In the genomic region with DNA sequence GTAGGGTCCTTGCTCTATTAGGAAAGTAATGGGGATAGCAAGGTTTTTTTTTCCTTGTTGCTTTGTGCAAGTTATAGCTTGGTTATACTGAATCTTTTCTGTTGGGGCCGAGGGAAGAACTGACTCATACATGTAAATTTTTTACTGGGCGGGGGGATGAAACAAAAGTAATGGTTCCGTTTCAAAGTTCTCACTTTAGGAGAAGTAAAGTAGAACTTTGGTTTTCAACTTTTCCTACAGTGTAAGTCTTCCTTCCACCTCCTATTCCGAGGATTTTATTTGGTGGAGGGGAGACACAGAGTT, we compare ENCODE assay signal across 8 cellular contexts. TPM values are rescaled to one million over a fixed set of nuclear protein-coding genes. Genes with fewer than 3 reads are reported as not detected.
DNase-seq lines count a peak whose midpoint lies in the region; ATAC-seq and TF ChIP-seq lines count a peak whose summit lies in the region.

No MANE protein-coding gene starts in this region.

- H3K27ac ChIP-seq in esophagus squamous epithelium = peak overlapping the region; percentile 93 to 99 (median 97)
- H3K27ac ChIP-seq in psoas muscle = peak overlapping the region; percentile 97

- WGBS in esophagus squamous epithelium, 2 donors = 0 to 5% methylated on average over 4 of the region's 4 CpGs
- WGBS in psoas muscle, 3 donors = 8 to 14% (median 8%) methylated on average over 4 of the region's 4 CpGs

- peaks cover 0 to 7% (median 0%) of the 10 kb centered on the region in 3 donors for H3K36me3 ChIP-seq in esophagus squamous epithelium
- no peaks in the 10 kb centered on the region for H3K36me3 ChIP-seq in psoas muscle (ENCODE audit: insufficient read depth in 1 of 2, low read depth in 1 of 2)

- peak in 1 of 4 donors; percentile 38 for TF ChIP-seq POLR2A in esophagus squamous epithelium (IDR thresholded peaks at IDR 0.05)

- H3K4me1 ChIP-seq in esophagus squamous epithelium (peaks cover 0 to 45% (median 0%) of the 10 kb centered on the region in 3 donors), psoas muscle (peaks cover 20% of the 10 kb centered on the region)

- TF ChIP-seq CTCF in GM12865 (IDR thresholded peaks at IDR 0.05; ENCODE audit: insufficient read depth, low read depth, low read length, missing control alignments) = no peak
- no peak for TF ChIP-seq CTCF in esophagus squamous epithelium (IDR thresholded peaks at IDR 0.05)
- TF ChIP-seq CTCF in psoas muscle (IDR thresholded peaks at IDR 0.05) = no peak

- intact Hi-C loops in esophagus squamous epithelium (cut with DNase I) = no loop called here
- intact Hi-C loops in psoas muscle (cut with DNase I) = loop anchor here in 1 of 2 donors (5.0 kb wide), 1 partner anchor 127 kb away; a partner anchor contains a TSS

- peak; percentile 35 for ATAC-seq in HG03135 (IDR thresholded peaks at IDR 0.05; ENCODE audit: unreplicated experiment)
- ATAC-seq in psoas muscle = no peak
- no peak for ATAC-seq in GM21717 (IDR thresholded peaks at IDR 0.05; ENCODE audit: unreplicated experiment)

- no peaks in the 10 kb centered on the region for H3K27me3 ChIP-seq in esophagus squamous epithelium
- H3K27me3 ChIP-seq in psoas muscle (ENCODE audit: insufficient read depth in 3 of 3, low read length in 2 of 3) = no peaks in the 10 kb centered on the region

- H3K9me3 ChIP-seq in esophagus squamous epithelium = no peaks in the 10 kb centered on the region
- H3K9me3 ChIP-seq in psoas muscle = no peaks in the 10 kb centered on the region

- DNase-seq in GM12865 (ENCODE audit: low read depth) (peak; percentile 76), esophagus squamous epithelium (lab: John Stamatoyannopoulos, UW) (no peak), psoas muscle (no peak), NCI-H2029 treated with DMSO at 0.1 percent for 48 hours (lab: John Stamatoyannopoulos, UW) (no peak), occipital lobe (lab: John Stamatoyannopoulos, UW) (no peak)
- DNase-seq in activated CD4-positive, alpha-beta T cell treated with anti-CD3 and anti-CD28 coated beads for 4 hours = peak; percentile 38 to 60

- H3K4me3 ChIP-seq in GM12865 (ENCODE audit: low read depth, low read length) (peak overlapping the region; percentile 63), esophagus squamous epithelium (peak overlapping the region; percentile 82 to 97 (median 91)), psoas muscle (peak overlapping the region; percentile 97)

RNA-seq across cellular contexts. Expression of a gene that starts 1.1 kb away (rescaled TPM):
- total RNA-seq in esophagus squamous epithelium (10 to 100 TPM; 30.3 to 52.8 (median 43.8) TPM), psoas muscle (10 to 100 TPM; 12.2 to 15.6 (median 13.0) TPM), occipital lobe (99.5 TPM)
- polyA plus RNA-seq in psoas muscle = 10 to 100 TPM; 12.0 to 26.8 (median 13.1) TPM

Comparison
In these comparisons a context has a peak if more than half of its experiments do, and no peak if none do; other contexts are left out.
1. DNase-seq: peak in GM12865 (single experiment) and activated CD4-positive, alpha-beta T cell treated with anti-CD3 and anti-CD28 coated beads for 4 hours (2 of 2); none in esophagus squamous epithelium (single experiment), psoas muscle (0 of 2), NCI-H2029 treated with DMSO at 0.1 percent for 48 hours (single experiment) and occipital lobe (single experiment).
2. Peak in every context shown above with its lines, with median percentiles within 50 percentile points of each other: H3K4me3 ChIP-seq.